In genomic region chr16:88245241-88246081, GRCh38 we compare ENCODE assay signal across 7 cellular contexts.
DNase-seq lines count a peak whose midpoint lies in the region; ATAC-seq and TF ChIP-seq lines count a peak whose summit lies in the region.
"Not testable (repeated sequence)": the region's sequence is repeated elsewhere in the genome, so short reads cannot be mapped to it uniquely, and the experiment has no call there.

No MANE protein-coding gene starts in this region.

- H3K27me3 ChIP-seq in naive thymus-derived CD4-positive, alpha-beta T cell (ENCODE audit: control insufficient read depth in 2 of 2, insufficient read depth in 2 of 2, low read length in 2 of 2) = not testable (repeated sequence)

- peak; percentile 36 for ATAC-seq in naive thymus-derived CD4-positive, alpha-beta T cell

- not testable (repeated sequence) for H3K36me3 ChIP-seq in naive thymus-derived CD4-positive, alpha-beta T cell (ENCODE audit: control insufficient read depth in 2 of 3, insufficient read depth in 3 of 3, low read length in 3 of 3)

- H3K27ac ChIP-seq in naive thymus-derived CD4-positive, alpha-beta T cell (ENCODE audit: low read depth, low read length) = not testable (repeated sequence)

- not testable (repeated sequence) for H3K27ac Mint-ChIP-seq in naive thymus-derived CD4-positive, alpha-beta T cell

- POLR2A ChIA-PET in naive thymus-derived CD4-positive, alpha-beta T cell (lab: Charles Lee) = not testable (repeated sequence)

- not testable (repeated sequence) for H3K27me3 Mint-ChIP-seq in naive thymus-derived CD4-positive, alpha-beta T cell

- H3K9me3 ChIP-seq in naive thymus-derived CD4-positive, alpha-beta T cell (ENCODE audit: control insufficient read depth in 2 of 3, low read length in 3 of 3) = not testable (repeated sequence)

- not testable (repeated sequence) for H3K4me1 ChIP-seq in naive thymus-derived CD4-positive, alpha-beta T cell (ENCODE audit: control insufficient read depth in 2 of 2, insufficient read depth in 2 of 2, low read length in 2 of 2)

- TF ChIP-seq CTCF in astrocyte of the spinal cord (IDR thresholded peaks at IDR 0.05; ENCODE audit: low read depth, low read length); fibroblast of mammary gland (conservative IDR thresholded peaks at IDR 0.05; ENCODE audit: control insufficient read depth, insufficient read depth, low read depth, low read length): not testable (repeated sequence)

- H3K4me1 Mint-ChIP-seq in naive thymus-derived CD4-positive, alpha-beta T cell = not testable (repeated sequence)

- intact Hi-C loops in naive thymus-derived CD4-positive, alpha-beta T cell (cut with micrococcal nuclease) = not testable (repeated sequence)

- in situ Hi-C loops in astrocyte of the spinal cord (cut with HindIII; ENCODE audit: low sequenced_read_pairs) = not testable (repeated sequence)

- CTCF ChIA-PET in naive thymus-derived CD4-positive, alpha-beta T cell (lab: Charles Lee) = not testable (repeated sequence)

- not testable (repeated sequence) for H3K4me3 ChIP-seq in astrocyte of the spinal cord (ENCODE audit: low read depth, low read length); fibroblast of mammary gland (ENCODE audit: control insufficient read depth, low read depth, low read length); naive thymus-derived CD4-positive, alpha-beta T cell (ENCODE audit: low read length)

- H3K9me3 Mint-ChIP-seq in naive thymus-derived CD4-positive, alpha-beta T cell = peaks cover 0 to 12% (median 0%) of the 10 kb centered on the region in 11 donors

- peak; percentile 99 for DNase-seq in ELR (ENCODE audit: low read depth)
- peak; percentile 98 for DNase-seq in astrocyte of the spinal cord (ENCODE audit: low read depth, low spot score)
- DNase-seq in fibroblast of mammary gland (ENCODE audit: low read depth) = peak; percentile 99
- DNase-seq in islet precursor cell = peak; percentile 98
- not testable (repeated sequence) for DNase-seq in naive thymus-derived CD4-positive, alpha-beta T cell
- peak; percentile 98 for DNase-seq in smooth muscle cell of the brain vasculature (ENCODE audit: low read depth, low spot score)

- H3K4me3 Mint-ChIP-seq in naive thymus-derived CD4-positive, alpha-beta T cell = not testable (repeated sequence)

- H3K36me3 Mint-ChIP-seq in naive thymus-derived CD4-positive, alpha-beta T cell = not testable (repeated sequence)

TF ChIP-seq in PFSK-1, 5 proteins besides CTCF, POLR2A, EP300 and RAD21:
- peak; percentile 32; the same call in 1 of the 2 replicates for TF ChIP-seq TAF1 (IDR thresholded peaks at IDR 0.05; ENCODE audit: borderline replicate concordance, insufficient read depth, low read length)
- TF ChIP-seq REST (IDR thresholded peaks at IDR 0.05; ENCODE audit: insufficient read depth in 1 of 2, low read depth in 2 of 2, low read length in 2 of 2) = 0 out of 4 replicates have a peak, but pooled peaks of 1 of the 2 experiments have one; percentile 40
